In the genomic region with DNA sequence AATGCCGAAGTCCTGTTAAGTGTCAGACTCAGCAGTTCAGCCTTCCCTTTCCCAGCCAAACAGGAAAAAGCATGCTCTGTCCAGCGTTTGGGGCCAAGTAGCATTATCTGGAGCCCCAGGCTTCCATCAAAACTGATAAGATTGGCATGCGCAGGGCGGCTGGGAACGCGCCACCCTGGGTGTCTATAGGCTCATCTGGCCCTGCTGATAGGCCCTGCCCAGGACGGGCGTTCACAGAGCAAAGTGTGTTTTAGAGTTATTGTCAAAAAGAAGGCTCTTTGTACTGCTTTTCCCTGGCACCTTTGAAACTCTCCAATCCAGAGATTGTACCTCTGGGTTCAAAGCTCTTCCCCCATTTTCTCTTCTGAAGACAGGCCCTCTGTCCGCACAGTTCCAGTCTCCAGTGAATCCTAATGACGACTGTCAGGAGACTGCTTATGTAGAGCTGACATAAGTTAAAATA, we compare ENCODE assay signal across 1 cellular context.
TF ChIP-seq lines count a peak whose summit lies in the region.

Gene ART4 (minus strand): TSS at position 102 of the 463 bp plus-strand sequence. CDS start 413 bp downstream, outside the sequence.

TF ChIP-seq in SK-N-SH treated with all-trans-retinoic acid at 6 μM for 48 hours, 23 proteins besides CTCF, POLR2A, EP300 and RAD21 (continued from another document):
- TF ChIP-seq, protein P1, sequence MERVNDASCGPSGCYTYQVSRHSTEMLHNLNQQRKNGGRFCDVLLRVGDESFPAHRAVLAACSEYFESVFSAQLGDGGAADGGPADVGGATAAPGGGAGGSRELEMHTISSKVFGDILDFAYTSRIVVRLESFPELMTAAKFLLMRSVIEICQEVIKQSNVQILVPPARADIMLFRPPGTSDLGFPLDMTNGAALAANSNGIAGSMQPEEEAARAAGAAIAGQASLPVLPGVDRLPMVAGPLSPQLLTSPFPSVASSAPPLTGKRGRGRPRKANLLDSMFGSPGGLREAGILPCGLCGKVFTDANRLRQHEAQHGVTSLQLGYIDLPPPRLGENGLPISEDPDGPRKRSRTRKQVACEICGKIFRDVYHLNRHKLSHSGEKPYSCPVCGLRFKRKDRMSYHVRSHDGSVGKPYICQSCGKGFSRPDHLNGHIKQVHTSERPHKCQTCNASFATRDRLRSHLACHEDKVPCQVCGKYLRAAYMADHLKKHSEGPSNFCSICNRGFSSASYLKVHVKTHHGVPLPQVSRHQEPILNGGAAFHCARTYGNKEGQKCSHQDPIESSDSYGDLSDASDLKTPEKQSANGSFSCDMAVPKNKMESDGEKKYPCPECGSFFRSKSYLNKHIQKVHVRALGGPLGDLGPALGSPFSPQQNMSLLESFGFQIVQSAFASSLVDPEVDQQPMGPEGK (CRISPR knock-in tag; IDR thresholded peaks at IDR 0.05; ENCODE audit: borderline replicate concordance) = no peak
- no peak for TF ChIP-seq CSRNP3 (CRISPR knock-in tag; IDR thresholded peaks at IDR 0.05)
